8 cellular contexts compared by ENCODE assay signal in genomic region chr17:47905221-47905733, GRCh38. TPM values are rescaled to one million over a fixed set of nuclear protein-coding genes. Genes with fewer than 3 reads are reported as not detected.
DNase-seq lines count a peak whose midpoint lies in the region; ATAC-seq and TF ChIP-seq lines count a peak whose summit lies in the region.

No MANE protein-coding gene starts in this region.

- in situ Hi-C loops in brain microvascular endothelial cell (cut with HindIII; ENCODE audit: low pct_ligation_motif_present, low sequenced_read_pairs) = no loop called here

- no peak overlapping the region for H3K4me3 Mint-ChIP-seq in activated naive CD8-positive, alpha-beta T cell treated with anti-CD3 and anti-CD28 coated beads for 36 hours

- peak; percentile 96 for DNase-seq in EH (ENCODE audit: low read depth)
- peak; percentile 67 for DNase-seq in brain microvascular endothelial cell
- DNase-seq in left cardiac atrium = peak; percentile 82
- DNase-seq in pulmonary artery endothelial cell (ENCODE audit: low read depth, low spot score) = peak; percentile 26
- no peak for DNase-seq in RKO (ENCODE audit: low spot score)
- no peak for DNase-seq in activated naive CD8-positive, alpha-beta T cell treated with anti-CD3 and anti-CD28 coated beads for 36 hours

- ATAC-seq in left cardiac atrium = peak; percentile 86 to 93
- ATAC-seq in GM21390 (IDR thresholded peaks at IDR 0.05; ENCODE audit: unreplicated experiment) = no peak
- no peak for ATAC-seq in GM18502 (IDR thresholded peaks at IDR 0.05; ENCODE audit: poor library complexity, unreplicated experiment)

- no peak overlapping the region for H3K4me3 ChIP-seq in brain microvascular endothelial cell (ENCODE audit: low read depth, low read length)

- H3K27me3 ChIP-seq in brain microvascular endothelial cell (replicated peaks) = no peaks in the 10 kb centered on the region

- no peak overlapping the region for H3K27ac Mint-ChIP-seq in activated naive CD8-positive, alpha-beta T cell treated with anti-CD3 and anti-CD28 coated beads for 36 hours

- no peaks in the 10 kb centered on the region for H3K9me3 Mint-ChIP-seq in activated naive CD8-positive, alpha-beta T cell treated with anti-CD3 and anti-CD28 coated beads for 36 hours

- H3K27me3 Mint-ChIP-seq in activated naive CD8-positive, alpha-beta T cell treated with anti-CD3 and anti-CD28 coated beads for 36 hours = no peaks in the 10 kb centered on the region

- intact Hi-C loops in left cardiac atrium (cut with DNase I) = no loop called here

- H3K36me3 Mint-ChIP-seq in activated naive CD8-positive, alpha-beta T cell treated with anti-CD3 and anti-CD28 coated beads for 36 hours = peaks cover 13% of the 10 kb centered on the region

- H3K4me1 Mint-ChIP-seq in activated naive CD8-positive, alpha-beta T cell treated with anti-CD3 and anti-CD28 coated beads for 36 hours = peaks cover 33% of the 10 kb centered on the region

- H3K27ac ChIP-seq in brain microvascular endothelial cell = peak overlapping the region; percentile 1

- no peaks in the 10 kb centered on the region for H3K36me3 ChIP-seq in brain microvascular endothelial cell (replicated peaks)

- peak; percentile 4 for TF ChIP-seq CTCF in brain microvascular endothelial cell (IDR thresholded peaks at IDR 0.05; ENCODE audit: low read depth, low read length, missing control alignments)

RNA-seq across cellular contexts. Expression of gene SP2, which starts 9.2 kb away (rescaled TPM):
- total RNA-seq in left cardiac atrium (10 to 100 TPM; 12.6 to 14.1 TPM), pulmonary artery endothelial cell (1.3 and 1.4 TPM in 2 replicates)
- total RNA-seq in activated naive CD8-positive, alpha-beta T cell treated with anti-CD3 and anti-CD28 coated beads for 36 hours = 10 to 100 TPM; 18.1 to 18.8 TPM

RNA-seq across cellular contexts. Expression of gene PNPO, which starts 36.1 kb away (rescaled TPM):
- total RNA-seq in left cardiac atrium (10 to 100 TPM; 23.4 to 25.4 TPM), pulmonary artery endothelial cell (21.1 and 35.4 TPM in 2 replicates)
- 10 to 100 TPM; 56.1 to 61.1 TPM for total RNA-seq in activated naive CD8-positive, alpha-beta T cell treated with anti-CD3 and anti-CD28 coated beads for 36 hours

RNA-seq across cellular contexts. Expression of gene PRR15L, which starts 52.4 kb away (rescaled TPM):
- under 1 TPM; 0.47 to 0.62 TPM for total RNA-seq in left cardiac atrium
- not detected in 2 replicates for total RNA-seq in pulmonary artery endothelial cell
- total RNA-seq in activated naive CD8-positive, alpha-beta T cell treated with anti-CD3 and anti-CD28 coated beads for 36 hours = not detected

RNA-seq across cellular contexts. Expression of gene SP6, which starts 54.3 kb away (rescaled TPM):
- total RNA-seq in left cardiac atrium (under 1 TPM; 0.24 to 0.50 TPM), pulmonary artery endothelial cell (0.92 and 1.3 TPM in 2 replicates)
- not detected for total RNA-seq in activated naive CD8-positive, alpha-beta T cell treated with anti-CD3 and anti-CD28 coated beads for 36 hours

Comparison
In these comparisons a context has a peak if more than half of its experiments do, and no peak if none do; other contexts are left out.
1. DNase-seq: peak in EH (single experiment), brain microvascular endothelial cell (single experiment), left cardiac atrium (single experiment) and pulmonary artery endothelial cell (single experiment); none in RKO (single experiment) and activated naive CD8-positive, alpha-beta T cell treated with anti-CD3 and anti-CD28 coated beads for 36 hours (single experiment).
2. ATAC-seq: peak in left cardiac atrium (2 of 2); none in GM21390 (single experiment) and GM18502 (single experiment).